In genomic region chr11:71998649-71999310, GRCh38 we compare ENCODE assay signal across 8 cellular contexts. TPM values are rescaled to one million over a fixed set of nuclear protein-coding genes. Genes with fewer than 3 reads are reported as not detected.
DNase-seq lines count a peak whose midpoint lies in the region; ATAC-seq and TF ChIP-seq lines count a peak whose summit lies in the region.

Gene IL18BP (plus strand): TSS chr11:71998909. CDS start chr11:71999985, 1,076 bp downstream.

- peaks cover 22% of the 10 kb centered on the region for H3K4me1 Mint-ChIP-seq in activated T-cell treated with anti-CD3 and anti-CD28 coated beads, Interleukin-2, amount 50 U/mL, for 72 hours (ENCODE audit: low read depth)

- peak within 1 kb of the TSS; percentile 39 for H3K27ac ChIP-seq in substantia nigra (ENCODE audit: low read depth, low read length, poor library complexity, severe bottlenecking)

- H3K4me3 ChIP-seq in AG09309 (ENCODE audit: control insufficient read depth, low read depth, low read length), result peak within 1 kb of the TSS; percentile 5; the same call in 1 of the 2 replicates

- peak within 1 kb of the TSS; percentile 32 to 79 for H3K4me3 Mint-ChIP-seq in activated T-cell treated with anti-CD3 and anti-CD28 coated beads, Interleukin-2, amount 50 U/mL, for 72 hours

- DNase-seq in AG09309 (ENCODE audit: low read depth), result no peak
- DNase-seq in activated T-cell treated with anti-CD3 and anti-CD28 coated beads, Interleukin-2, amount 50 U/mL, for 72 hours, result peak in 1 of 2 donors; percentile 25
- peak; percentile 43 for DNase-seq in islet precursor cell
- DNase-seq in substantia nigra (lab: John Stamatoyannopoulos, UW), result peak in 9 of 49 donors; percentile 5 to 44 (median 34)
- DNase-seq in DMS153 treated with DMSO at 0.1 percent for 48 hours (lab: John Stamatoyannopoulos, UW; ENCODE audit: unreplicated experiment), result no peak
- no peak for DNase-seq in G401 (ENCODE audit: low spot score)
- no peak for DNase-seq in DMS153 (lab: John Stamatoyannopoulos, UW)

- peak; percentile 54 for ATAC-seq in GM21786 (IDR thresholded peaks at IDR 0.05; ENCODE audit: unreplicated experiment)
- peak; percentile 12 to 45 for ATAC-seq in activated T-cell treated with anti-CD3 and anti-CD28 coated beads, Interleukin-2, amount 50 U/mL, for 72 hours (replicated peaks in 1 of 2)

- in situ Hi-C loops in G401 (cut with HindIII; ENCODE audit: low sequenced_read_pairs), result no loop called here

- TF ChIP-seq CTCF in AG09309 (IDR thresholded peaks at IDR 0.05; ENCODE audit: control insufficient read depth, insufficient read depth, low read depth, low read length, missing control alignments), result no peak

- no peaks in the 10 kb centered on the region for H3K27me3 Mint-ChIP-seq in activated T-cell treated with anti-CD3 and anti-CD28 coated beads, Interleukin-2, amount 50 U/mL, for 72 hours (ENCODE audit: low read depth)

- peaks cover 0 to 5% of the 10 kb centered on the region in 2 donors for H3K36me3 Mint-ChIP-seq in activated T-cell treated with anti-CD3 and anti-CD28 coated beads, Interleukin-2, amount 50 U/mL, for 72 hours (ENCODE audit: insufficient read depth in 2 of 2)

- H3K27ac Mint-ChIP-seq in activated T-cell treated with anti-CD3 and anti-CD28 coated beads, Interleukin-2, amount 50 U/mL, for 72 hours, result peak within 1 kb of the TSS; percentile 97

- H3K9me3 Mint-ChIP-seq in activated T-cell treated with anti-CD3 and anti-CD28 coated beads, Interleukin-2, amount 50 U/mL, for 72 hours, result no peaks in the 10 kb centered on the region

RNA-seq across cellular contexts. Expression of gene IL18BP, which starts in this region (rescaled TPM):
- 10 to 100 TPM; 16.7 to 19.0 TPM for total RNA-seq in activated T-cell treated with anti-CD3 and anti-CD28 coated beads, Interleukin-2, amount 50 U/mL, for 72 hours
- total RNA-seq in G401 (2014; rRNA removed; shearing (Covaris generic)), result 0.25 and 5.6 TPM in 2 replicates
